In the genomic region with DNA sequence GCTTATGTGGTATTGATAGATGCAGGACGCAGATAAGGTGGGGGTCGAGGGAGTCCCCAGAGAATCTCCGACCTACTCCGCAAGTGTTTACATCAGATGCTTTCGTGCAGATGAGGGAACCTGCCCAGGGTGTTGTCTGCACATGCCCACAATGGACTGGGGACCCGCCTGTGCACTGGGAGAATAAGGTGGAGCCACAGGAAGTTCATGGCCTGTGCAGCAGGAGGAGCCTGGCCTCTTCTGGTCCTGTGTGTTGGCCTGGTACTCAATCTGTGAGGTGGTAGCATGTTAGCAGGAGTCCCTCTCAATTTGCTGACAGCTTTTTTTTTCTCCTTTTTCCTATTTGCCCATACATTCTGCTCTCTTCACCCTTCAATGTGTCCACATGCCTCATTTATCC, we compare ENCODE assay signal across 16 cellular contexts. TPM values are rescaled to one million over a fixed set of nuclear protein-coding genes. Genes with fewer than 3 reads are reported as not detected.
DNase-seq lines count a peak whose midpoint lies in the region; ATAC-seq and TF ChIP-seq lines count a peak whose summit lies in the region.
"Had no signal": no experiment of that assay in that cellular context is flagged by ENCODE, and none has a peak within 500 bp of the region (broad histone marks: within the 10 kb centered on the region; RNA-seq: fewer than 3 reads in every experiment).

No MANE protein-coding gene starts in this region.

- H3K18ac ChIP-seq in neuronal stem cell (ENCODE audit: low read length): no peak overlapping the region
- H3K18ac ChIP-seq in trophoblast cell (ENCODE audit: low read length): no peak overlapping the region

- intact Hi-C loops in HCT116 (cut with micrococcal nuclease): no loop called here

- H3K9me3 ChIP-seq in HCT116 (ENCODE audit: control insufficient read depth in 1 of 2, insufficient read depth in 1 of 2, low read depth in 1 of 2, low read length in 2 of 2) (no peaks in the 10 kb centered on the region), T-helper 17 cell (ENCODE audit: control insufficient read depth, low read length, poor library complexity, severe bottlenecking) (no peaks in the 10 kb centered on the region), neuronal stem cell (replicated peaks in 1 of 2; ENCODE audit: control insufficient read depth in 2 of 2, insufficient read depth in 1 of 2, low read depth in 1 of 2, low read length in 2 of 2) (peaks cover 0 to 9% of the 10 kb centered on the region in 2 donors), trophoblast cell (ENCODE audit: insufficient read depth, low read depth, low read length) (peaks cover 5% of the 10 kb centered on the region)
- H3K9me3 ChIP-seq: HAP-1 had no signal

- peaks cover 2% of the 10 kb centered on the region for H3K36me3 Mint-ChIP-seq in T-helper 17 cell (ENCODE audit: low read depth)
- H3K36me3 Mint-ChIP-seq: IgD-negative memory B cell had no signal

- no peak overlapping the region for H2AK5ac ChIP-seq in neuronal stem cell (ENCODE audit: low read depth, low read length)
- H2AK5ac ChIP-seq in trophoblast cell (ENCODE audit: low read length): no peak overlapping the region

- H3K14ac ChIP-seq in neuronal stem cell (ENCODE audit: low read length) (no peak overlapping the region), trophoblast cell (ENCODE audit: low read length) (no peak overlapping the region)

- H3K79me1 ChIP-seq in neuronal stem cell (ENCODE audit: low read depth, low read length) (no peaks in the 10 kb centered on the region), trophoblast cell (ENCODE audit: low read length) (no peaks in the 10 kb centered on the region)

- H3K23ac ChIP-seq in neuronal stem cell (ENCODE audit: low read depth, low read length, poor library complexity) (no peak overlapping the region), trophoblast cell (ENCODE audit: low read length) (no peak overlapping the region)

- H4K20me1 ChIP-seq in HCT116 (ENCODE audit: insufficient read depth): no peaks in the 10 kb centered on the region

- no peak overlapping the region for H2AFZ ChIP-seq in HCT116 (ENCODE audit: low read depth, low read length, poor library complexity, severe bottlenecking)
- no peak overlapping the region for H2AFZ ChIP-seq in neuronal stem cell (ENCODE audit: low read length)
- no peak overlapping the region for H2AFZ ChIP-seq in trophoblast cell (ENCODE audit: insufficient read depth, low read length, poor library complexity)

- no peaks in the 10 kb centered on the region for H3K4me1 Mint-ChIP-seq in T-helper 17 cell
- H3K4me1 Mint-ChIP-seq: B cell, IgD-negative memory B cell had no signal

- H3K27me3 Mint-ChIP-seq in T-helper 17 cell: peaks cover 6% of the 10 kb centered on the region
- H3K27me3 Mint-ChIP-seq: CD4-positive, alpha-beta T cell; IgD-negative memory B cell had no signal

- H4K8ac ChIP-seq in neuronal stem cell (ENCODE audit: low read depth, low read length) (no peak overlapping the region), trophoblast cell (ENCODE audit: low read depth, low read length) (no peak overlapping the region)

- H4K91ac ChIP-seq in neuronal stem cell (ENCODE audit: low read depth, low read length, poor library complexity) (no peak overlapping the region), trophoblast cell (ENCODE audit: low read depth, low read length) (no peak overlapping the region)

- no peak overlapping the region for H3K4me3 ChIP-seq in HCT116 (replicated peaks in 1 of 2; ENCODE audit: low read depth in 1 of 2, low read length in 2 of 2)
- H3K4me3 ChIP-seq in neuronal stem cell (ENCODE audit: low read length in 2 of 2): no peak overlapping the region
- no peak overlapping the region for H3K4me3 ChIP-seq in trophoblast cell (ENCODE audit: low read depth, low read length)
- H3K4me3 ChIP-seq: GM12878, HAP-1 had no signal

- no peak for DNase-seq in HCT116 (ENCODE audit: low read depth, low spot score)
- DNase-seq in T-helper 17 cell: no peak
- DNase-seq in foreskin keratinocyte: no peak
- no peak for DNase-seq in neuronal stem cell (ENCODE audit: low spot score)
- no peak for DNase-seq in trophoblast cell
- DNase-seq: C1 segment of cervical spinal cord; Calu3; CD4-positive, alpha-beta T cell; DMS 273 treated with DMSO at 0.1 percent for 48 hours; HFFc6 had no signal

- POLR2A ChIA-PET in HCT116 (lab: Charles Lee): no interaction called here

- H3K9me2 ChIP-seq in HCT116 (ENCODE audit: insufficient read depth): no peaks in the 10 kb centered on the region

- no peak overlapping the region for H2BK120ac ChIP-seq in neuronal stem cell (ENCODE audit: low read depth, low read length)
- H2BK120ac ChIP-seq in trophoblast cell (ENCODE audit: insufficient read depth, low read length, poor library complexity): no peak overlapping the region

- RAD21 ChIA-PET in HCT116 (lab: Charles Lee; ENCODE audit: low non-redundant PET in 1 of 2, low total read pairs in 2 of 2, uncharacterized antibody in 2 of 2, unreplicated experiment in 2 of 2): no interaction called here

- TF ChIP-seq RAD21 in HCT116 (IDR thresholded peaks at IDR 0.05; ENCODE audit: low read depth): no peak

- ATAC-seq in HCT116: peak; percentile 47; the same call in 1 of the 2 replicates
- ATAC-seq in T-helper 17 cell: peak; percentile 21
- ATAC-seq in foreskin keratinocyte: peak; percentile 35
- no peak for ATAC-seq in HG03565 (IDR thresholded peaks at IDR 0.05; ENCODE audit: unreplicated experiment)
- ATAC-seq in GM18517 (IDR thresholded peaks at IDR 0.05; ENCODE audit: unreplicated experiment): no peak
- ATAC-seq: GM12878 had no signal

- no peak for TF ChIP-seq POLR2A in HCT116 (IDR thresholded peaks at IDR 0.05; ENCODE audit: borderline replicate concordance, extremely low read depth, insufficient read depth, insufficient read length)

- H3K4ac ChIP-seq in neuronal stem cell (ENCODE audit: low read length) (no peak overlapping the region), trophoblast cell (ENCODE audit: low read depth, low read length) (no peak overlapping the region)

- H3K4me1 ChIP-seq in HCT116 (ENCODE audit: control insufficient read depth in 1 of 2, insufficient read depth in 2 of 2, low read length in 2 of 2): no peaks in the 10 kb centered on the region
- peaks cover 2% of the 10 kb centered on the region for H3K4me1 ChIP-seq in foreskin keratinocyte
- H3K4me1 ChIP-seq in neuronal stem cell (ENCODE audit: control insufficient read depth in 2 of 2, insufficient read depth in 1 of 2, low read depth in 1 of 2, low read length in 2 of 2): no peaks in the 10 kb centered on the region
- H3K4me1 ChIP-seq in trophoblast cell (ENCODE audit: control insufficient read depth in 1 of 2, insufficient read depth in 2 of 2, low read length in 2 of 2): no peaks in the 10 kb centered on the region
- H3K4me1 ChIP-seq: HAP-1 had no signal

- BruUV-seq in HCT116 (replicated peaks; lab: Mats Ljungman, UMichigan): no TSS peak

- no peak overlapping the region for H3K27ac Mint-ChIP-seq in T-helper 17 cell
- H3K27ac Mint-ChIP-seq: B cell; CD4-positive, alpha-beta T cell; HFFc6; IgD-negative memory B cell had no signal

- H3K27ac ChIP-seq in HCT116 (ENCODE audit: low read depth, low read length) (no peak overlapping the region), foreskin keratinocyte (no peak overlapping the region), neuronal stem cell (replicated peaks; ENCODE audit: low read length) (no peak overlapping the region), trophoblast cell (ENCODE audit: low read depth, low read length) (no peak overlapping the region)

- no peak for TF ChIP-seq CTCF in HCT116 (IDR thresholded peaks at IDR 0.05 in 2 of 3, conservative IDR thresholded peaks at IDR 0.05 in 1 of 3; ENCODE audit: borderline replicate concordance in 1 of 3, insufficient read depth in 1 of 3, low read depth in 2 of 3, low read length in 2 of 3)
- TF ChIP-seq CTCF in foreskin keratinocyte (conservative IDR thresholded peaks at IDR 0.05): peak; percentile 45

- no peak overlapping the region for H3K4me2 ChIP-seq in HCT116 (ENCODE audit: low read length)
- H3K4me2 ChIP-seq in neuronal stem cell (ENCODE audit: insufficient read depth, low read length, poor library complexity, severe bottlenecking): no peak overlapping the region
- no peak overlapping the region for H3K4me2 ChIP-seq in trophoblast cell (ENCODE audit: low read length)

- H2BK5ac ChIP-seq in neuronal stem cell (ENCODE audit: low read length): no peak overlapping the region
- H2BK5ac ChIP-seq in trophoblast cell (ENCODE audit: low read depth, low read length, poor library complexity): no peak overlapping the region

- H2BK12ac ChIP-seq in neuronal stem cell (ENCODE audit: low read length) (no peak overlapping the region), trophoblast cell (ENCODE audit: low read length) (no peak overlapping the region)

- CTCF ChIA-PET in HCT116 (lab: Charles Lee): no interaction called here

- H3K27me3 ChIP-seq in HCT116 (ENCODE audit: insufficient read depth, low read length) (no peaks in the 10 kb centered on the region), foreskin keratinocyte (no peaks in the 10 kb centered on the region), neuronal stem cell (ENCODE audit: control insufficient read depth in 3 of 3, insufficient read depth in 3 of 3, low read depth in 1 of 3, low read length in 3 of 3) (no peaks in the 10 kb centered on the region), trophoblast cell (ENCODE audit: insufficient read depth, low read length) (no peaks in the 10 kb centered on the region)

- no peak overlapping the region for H3K9ac ChIP-seq in HCT116 (ENCODE audit: low read length)
- H3K9ac ChIP-seq in neuronal stem cell (ENCODE audit: low read depth, low read length, poor library complexity): peak overlapping the region; percentile 44
- H3K9ac ChIP-seq in trophoblast cell (ENCODE audit: low read length): no peak overlapping the region

- no peak overlapping the region for H4K12ac ChIP-seq in trophoblast cell (ENCODE audit: low read depth, low read length)

- H3K79me2 ChIP-seq in HCT116 (ENCODE audit: insufficient read depth, low read length) (no peaks in the 10 kb centered on the region), trophoblast cell (ENCODE audit: control insufficient read depth, insufficient read depth, low read length, poor library complexity) (no peaks in the 10 kb centered on the region)

- no CpG with 5 or more reads among the region's 6 CpGs for WGBS in neuronal stem cell (ENCODE audit: extremely low coverage in 2 of 2, insufficient read length in 2 of 2, insufficient replicate concordance in 1 of 2), 2 donors
- WGBS in trophoblast cell (ENCODE audit: extremely low coverage, insufficient coverage, insufficient read length): no CpG with 5 or more reads among the region's 6 CpGs

- no peak overlapping the region for H3K4me3 Mint-ChIP-seq in T-helper 17 cell
- H3K4me3 Mint-ChIP-seq: B cell; CD4-positive, alpha-beta T cell; HFFc6; IgD-negative memory B cell had no signal

- no peak overlapping the region for H2BK15ac ChIP-seq in neuronal stem cell (ENCODE audit: low read length)

- H3K36me3 ChIP-seq in HCT116 (ENCODE audit: control insufficient read depth in 1 of 2, insufficient read depth in 2 of 2, low read length in 2 of 2): no peaks in the 10 kb centered on the region
- H3K36me3 ChIP-seq in neuronal stem cell (replicated peaks in 1 of 2; ENCODE audit: control insufficient read depth in 2 of 2, insufficient read depth in 2 of 2, low read length in 2 of 2): no peaks in the 10 kb centered on the region
- peaks cover 0 to 2% of the 10 kb centered on the region in 2 experiments for H3K36me3 ChIP-seq in trophoblast cell (ENCODE audit: control insufficient read depth in 1 of 2, insufficient read depth in 2 of 2, low read length in 2 of 2)
- H3K36me3 ChIP-seq: HAP-1 had no signal

RNA-seq across cellular contexts. Expression of gene AKR1C1, which starts 54.1 kb away (rescaled TPM):
- total RNA-seq in HCT116 (2021; ENCODE audit: unreplicated experiment): 2.1 TPM
- 0.87 and 0.92 TPM in 2 replicates for polyA plus RNA-seq in HCT116 (2012)
- total RNA-seq in T-helper 17 cell: 1 to 10 TPM; 1.0 to 1.2 TPM
- total RNA-seq in foreskin keratinocyte: 7.6 and 10.6 TPM in 2 replicates
- polyA plus RNA-seq in foreskin keratinocyte: 9.0 and 10.2 TPM in 2 replicates
- polyA plus RNA-seq in neuronal stem cell (2013, experiment 1 of 2): 2.8 TPM
- 3.8 TPM for polyA plus RNA-seq in neuronal stem cell (2013, experiment 2 of 2)
- polyA plus RNA-seq in trophoblast cell (2013): 2.4 and 3.0 TPM in 2 replicates
- total RNA-seq: B cell had no signal
- polyA plus RNA-seq: IgD-negative memory B cell had no signal

Comparison
In these comparisons a context has a peak if more than half of its experiments do, and no peak if none do; other contexts are left out.
1. ATAC-seq: peak in HCT116 (single experiment), T-helper 17 cell (single experiment) and foreskin keratinocyte (single experiment); none in HG03565 (single experiment) and GM18517 (single experiment).